1 cellular context compared by ENCODE assay signal in genomic region chr14:73829526-73830431, GRCh38.
TF ChIP-seq lines count a peak whose summit lies in the region.

No MANE protein-coding gene starts in this region.

TF ChIP-seq in HEK293, 187 proteins besides CTCF, POLR2A, EP300 and RAD21 (continued from another document and continues in another):
- no peak for TF ChIP-seq ZNF449 (tag by site-specific recombination; IDR thresholded peaks at IDR 0.05)
- TF ChIP-seq ZSCAN18 (tag by site-specific recombination; IDR thresholded peaks at IDR 0.05), result no peak
- no peak for TF ChIP-seq ZNF202 (tag by site-specific recombination; IDR thresholded peaks at IDR 0.05; ENCODE audit: borderline replicate concordance)
- no peak for TF ChIP-seq ZNF639 (tag by site-specific recombination; IDR thresholded peaks at IDR 0.05)
- no peak for TF ChIP-seq ZNF148 (tag by site-specific recombination; IDR thresholded peaks at IDR 0.05; ENCODE audit: borderline replicate concordance)
- TF ChIP-seq ZNF398 (tag by site-specific recombination; IDR thresholded peaks at IDR 0.05), result no peak
- TF ChIP-seq ZNF777 (tag by site-specific recombination; IDR thresholded peaks at IDR 0.05; ENCODE audit: borderline replicate concordance), result no peak
- TF ChIP-seq ZNF18 (tag by site-specific recombination; IDR thresholded peaks at IDR 0.05), result no peak
- no peak for TF ChIP-seq SCRT2 (tag by site-specific recombination; IDR thresholded peaks at IDR 0.05)
- peak; percentile 84 for TF ChIP-seq ZNF629 (tag by site-specific recombination; IDR thresholded peaks at IDR 0.05)
- no peak for TF ChIP-seq SP3 (tag by site-specific recombination; IDR thresholded peaks at IDR 0.05)
- no peak for TF ChIP-seq ZNF146 (tag by site-specific recombination; IDR thresholded peaks at IDR 0.05)
- no peak for TF ChIP-seq GFI1B (tag by site-specific recombination; IDR thresholded peaks at IDR 0.05)
- TF ChIP-seq KLF17 (tag by site-specific recombination; IDR thresholded peaks at IDR 0.05), result no peak
- no peak for TF ChIP-seq ZFHX2 (tag by site-specific recombination; conservative IDR thresholded peaks at IDR 0.05)
- TF ChIP-seq PRDM2 (tag by site-specific recombination; IDR thresholded peaks at IDR 0.05; ENCODE audit: borderline replicate concordance), result no peak
- 0 out of 2 replicates have a peak, but pooled peaks have one; percentile 8 for TF ChIP-seq PRDM6 (tag by site-specific recombination; IDR thresholded peaks at IDR 0.05)
- TF ChIP-seq ZNF302 (tag by site-specific recombination; IDR thresholded peaks at IDR 0.05; ENCODE audit: low read depth), result no peak
- no peak for TF ChIP-seq ZBTB11 (tag by site-specific recombination; conservative IDR thresholded peaks at IDR 0.05; ENCODE audit: low read depth)
- no peak for TF ChIP-seq ZNF221 (tag by site-specific recombination; IDR thresholded peaks at IDR 0.05; ENCODE audit: borderline replicate concordance)
- no peak for TF ChIP-seq ZNF16 (tag by site-specific recombination; IDR thresholded peaks at IDR 0.05; ENCODE audit: low read depth)
- TF ChIP-seq ZNF596 (tag by site-specific recombination; IDR thresholded peaks at IDR 0.05), result no peak
